Comparison of ENCODE assay signal across 10 cellular contexts in genomic region chr2:234823877-234824376, GRCh38.
DNase-seq lines count a peak whose midpoint lies in the region; ATAC-seq, FAIRE-seq and TF ChIP-seq lines count a peak whose summit lies in the region.
"Had no signal": no experiment of that assay in that cellular context is flagged by ENCODE, and none has a peak within 500 bp of the region (broad histone marks: within the 10 kb centered on the region; RNA-seq: fewer than 3 reads in every experiment).

No MANE protein-coding gene starts in this region.

- peak; percentile 78 for FAIRE-seq in H54 (lab: Jason Lieb, UNC)

- H3K9me3 ChIP-seq in skeletal muscle tissue (ENCODE audit: control insufficient read depth in 3 of 3, low read length in 3 of 3): no peaks in the 10 kb centered on the region
- H3K9me3 ChIP-seq: HAP-1 had no signal

- DNase-seq in H54 (ENCODE audit: insufficient read length, low spot score) (peak; percentile 77), astrocyte of the spinal cord (ENCODE audit: low read depth, low spot score) (peak; percentile 97), hepatic stellate cell (ENCODE audit: low spot score) (peak; percentile 88), NCI-H748 (lab: John Stamatoyannopoulos, UW; ENCODE audit: unreplicated experiment) (no peak)
- DNase-seq in activated CD4-positive, CD25-positive, alpha-beta regulatory T cell treated with anti-CD3 and anti-CD28 coated beads, Interleukin-2, amount 50 U/mL, for 72 hours: no peak
- DNase-seq in NK-92 treated with Interleukin-12 subunit alpha and Interleukin-12 subunit beta, amount 100 ng/mL, for 24 hours (lab: John Stamatoyannopoulos, UW): no peak
- DNase-seq: activated naive CD4-positive, alpha-beta T cell had no signal

- ATAC-seq in HG02981 (IDR thresholded peaks at IDR 0.05; ENCODE audit: unreplicated experiment): no peak

- H3K9ac ChIP-seq in skeletal muscle tissue (ENCODE audit: low read depth in 1 of 3, low read length in 3 of 3): no peak overlapping the region

- H3K4me3 ChIP-seq in astrocyte of the spinal cord (ENCODE audit: low read depth, low read length) (no peak overlapping the region), skeletal muscle tissue (ENCODE audit: low read length in 3 of 3) (no peak overlapping the region)
- H3K4me3 ChIP-seq: HAP-1 had no signal

- no peak for TF ChIP-seq CTCF in astrocyte of the spinal cord (IDR thresholded peaks at IDR 0.05; ENCODE audit: low read depth, low read length)

- no peaks in the 10 kb centered on the region for H3K36me3 ChIP-seq in skeletal muscle tissue (ENCODE audit: control insufficient read depth in 3 of 3, insufficient read depth in 3 of 3, low read length in 3 of 3)
- H3K36me3 ChIP-seq: HAP-1 had no signal

- TF ChIP-seq POLR2A in H54 (IDR thresholded peaks at IDR 0.05; ENCODE audit: low read depth, low read length): no peak

- H3K27ac ChIP-seq in skeletal muscle tissue (ENCODE audit: low read depth, low read length): peak overlapping the region; percentile 11

- no peaks in the 10 kb centered on the region for H3K27me3 ChIP-seq in skeletal muscle tissue (ENCODE audit: control insufficient read depth in 3 of 3, insufficient read depth in 3 of 3, low read length in 3 of 3)

- in situ Hi-C loops in astrocyte of the spinal cord (cut with HindIII; ENCODE audit: low sequenced_read_pairs): no loop called here

- H3K4me1 ChIP-seq in skeletal muscle tissue (ENCODE audit: control insufficient read depth in 3 of 3, insufficient read depth in 3 of 3, low read length in 3 of 3): peaks cover 0 to 3% (median 2%) of the 10 kb centered on the region in 3 donors
- H3K4me1 ChIP-seq: HAP-1 had no signal

Comparison
In these comparisons a context has a peak if more than half of its experiments do, and no peak if none do; other contexts are left out.
1. DNase-seq: peak in H54 (single experiment), astrocyte of the spinal cord (single experiment) and hepatic stellate cell (single experiment); none in NCI-H748 (single experiment), activated CD4-positive, CD25-positive, alpha-beta regulatory T cell treated with anti-CD3 and anti-CD28 coated beads, Interleukin-2, amount 50 U/mL, for 72 hours (single experiment) and NK-92 treated with Interleukin-12 subunit alpha and Interleukin-12 subunit beta, amount 100 ng/mL, for 24 hours (single experiment).